ENCODE assay signal across 21 cellular contexts in the genomic region with DNA sequence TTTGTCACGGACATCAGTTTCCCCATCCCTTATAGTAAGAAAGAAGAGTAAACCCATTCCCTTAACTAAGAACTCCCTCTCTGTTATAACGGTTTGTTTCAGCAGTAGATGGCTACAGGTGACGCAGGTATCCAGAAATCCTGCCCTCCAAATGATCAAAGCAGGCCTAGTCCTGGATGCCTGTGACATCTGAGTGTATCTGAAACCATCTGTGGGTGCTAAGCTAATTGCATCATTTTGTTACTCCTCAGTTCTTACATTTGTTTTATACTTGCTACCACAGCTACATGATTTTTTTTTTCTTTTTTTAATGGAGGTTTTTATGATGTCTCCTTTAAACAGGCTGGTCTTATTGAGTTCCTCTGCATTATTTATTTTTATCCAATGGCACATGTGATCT. TPM values are rescaled to one million over a fixed set of nuclear protein-coding genes. Genes with fewer than 3 reads are reported as not detected.
DNase-seq lines count a peak whose midpoint lies in the region; ATAC-seq and TF ChIP-seq lines count a peak whose summit lies in the region.
"Had no signal": no experiment of that assay in that cellular context is flagged by ENCODE, and none has a peak within 500 bp of the region (broad histone marks: within the 10 kb centered on the region; RNA-seq: fewer than 3 reads in every experiment).

No MANE protein-coding gene starts in this region.

- peaks cover 20% of the 10 kb centered on the region for H3K36me3 Mint-ChIP-seq in activated CD8-positive, alpha-beta T cell treated with anti-CD3 and anti-CD28 coated beads for 36 hours (ENCODE audit: low read depth)
- H3K36me3 Mint-ChIP-seq in naive thymus-derived CD8-positive, alpha-beta T cell, result peaks cover 0 to 36% (median 2%) of the 10 kb centered on the region in 3 donors
- H3K36me3 Mint-ChIP-seq: stimulated activated naive B cell treated with anti-CD40 and anti-IgM and Interleukin-4, amounts not matched to agents 10 μg/mL and 1 μg/mL and 100 μg/mL, for 72 hours; WTC11 had no signal

- H3K4me3 Mint-ChIP-seq in activated CD8-positive, alpha-beta T cell treated with anti-CD3 and anti-CD28 coated beads for 36 hours, result no peak overlapping the region
- H3K4me3 Mint-ChIP-seq in naive thymus-derived CD8-positive, alpha-beta T cell, result peak overlapping the region in 3 of 10 donors; percentile 12 to 55 (median 53)
- H3K4me3 Mint-ChIP-seq: neural crest cell; stimulated activated naive B cell treated with anti-CD40 and anti-IgM and Interleukin-4, amounts not matched to agents 10 μg/mL and 1 μg/mL and 100 μg/mL, for 72 hours; WTC11 had no signal

- peak overlapping the region; percentile 84 for H3K27ac Mint-ChIP-seq in activated CD8-positive, alpha-beta T cell treated with anti-CD3 and anti-CD28 coated beads for 36 hours
- H3K27ac Mint-ChIP-seq in naive thymus-derived CD8-positive, alpha-beta T cell, result peak overlapping the region in 9 of 10 donors; percentile 12 to 87 (median 68)
- H3K27ac Mint-ChIP-seq: stimulated activated naive B cell treated with anti-CD40 and anti-IgM and Interleukin-4, amounts not matched to agents 10 μg/mL and 1 μg/mL and 100 μg/mL, for 72 hours; WTC11 had no signal

- H3K9me3 ChIP-seq in right cardiac atrium (ENCODE audit: control insufficient read depth, low read length), result no peaks in the 10 kb centered on the region
- H3K9me3 ChIP-seq: HAP-1, MG63 had no signal

- H3K27me3 ChIP-seq in right cardiac atrium (ENCODE audit: control insufficient read depth, insufficient read depth), result no peaks in the 10 kb centered on the region
- H3K27me3 ChIP-seq: MG63 had no signal

- peaks cover 17% of the 10 kb centered on the region for H3K4me1 ChIP-seq in right cardiac atrium (ENCODE audit: control insufficient read depth, insufficient read depth, low read length)

- TF ChIP-seq CTCF in activated CD8-positive, alpha-beta T cell treated with anti-CD3 and anti-CD28 coated beads for 36 hours (IDR thresholded peaks at IDR 0.05), result no peak

- H3K4me1 Mint-ChIP-seq in activated CD8-positive, alpha-beta T cell treated with anti-CD3 and anti-CD28 coated beads for 36 hours (ENCODE audit: low read depth), result peaks cover 79% of the 10 kb centered on the region
- H3K4me1 Mint-ChIP-seq in naive thymus-derived CD8-positive, alpha-beta T cell, result peaks cover 47 to 87% (median 82%) of the 10 kb centered on the region in 4 donors

- H3K27ac ChIP-seq in right cardiac atrium (ENCODE audit: low read length), result peak overlapping the region; percentile 23
- H3K27ac ChIP-seq: SK-N-MC, skin epidermis had no signal

- ATAC-seq in right cardiac atrium, result no peak
- peak; percentile 50 for ATAC-seq in activated CD8-positive, alpha-beta T cell treated with anti-CD3 and anti-CD28 coated beads for 36 hours
- no peak for ATAC-seq in naive thymus-derived CD8-positive, alpha-beta T cell
- ATAC-seq in GM18909 (IDR thresholded peaks at IDR 0.05; ENCODE audit: poor library complexity, unreplicated experiment), result no peak
- no peak for ATAC-seq in HG03095 (IDR thresholded peaks at IDR 0.05; ENCODE audit: unreplicated experiment)
- ATAC-seq: stimulated activated naive B cell treated with anti-CD40 and anti-IgM and Interleukin-4, amounts not matched to agents 10 μg/mL and 1 μg/mL and 100 μg/mL, for 72 hours; WTC11 had no signal

- no peak overlapping the region for H3K4me3 ChIP-seq in right cardiac atrium (ENCODE audit: low read length)
- H3K4me3 ChIP-seq: HAP-1, MG63, SK-N-MC, skin epidermis had no signal

- intact Hi-C loops in right cardiac atrium (cut with DNase I), result no loop called here
- intact Hi-C loops in cardiac septum (cut with DNase I), result no loop called here
- intact Hi-C loops in activated CD8-positive, alpha-beta T cell treated with anti-CD3 and anti-CD28 coated beads for 36 hours (cut with micrococcal nuclease), result no loop called here

- DNase-seq in right cardiac atrium (no peak), cardiac septum (ENCODE audit: low spot score) (no peak), NCI-H345 (lab: John Stamatoyannopoulos, UW) (no peak)
- DNase-seq in activated CD8-positive, alpha-beta T cell treated with anti-CD3 and anti-CD28 coated beads for 36 hours, result no peak
- no peak for DNase-seq in naive thymus-derived CD8-positive, alpha-beta T cell
- DNase-seq: dermis blood vessel endothelial cell; GF-D8; MG63; midbrain; NCI-H1417 treated with DMSO at 0.1 percent for 48 hours; NCI-H2171; NCI-H524 treated with DMSO at 0.1 percent for 48 hours; stimulated activated CD4-positive, alpha-beta T cell treated with anti-CD3 and anti-CD28 coated beads, Interleukin-2, amount 100 ng/mL, for 24 hours; stimulated activated naive B cell treated with anti-CD40 and anti-IgM and Interleukin-4, amounts not matched to agents 10 μg/mL and 1 μg/mL and 100 μg/mL, for 72 hours had no signal

- H3K27me3 Mint-ChIP-seq in activated CD8-positive, alpha-beta T cell treated with anti-CD3 and anti-CD28 coated beads for 36 hours, result no peaks in the 10 kb centered on the region
- H3K27me3 Mint-ChIP-seq in naive thymus-derived CD8-positive, alpha-beta T cell, result no peaks in the 10 kb centered on the region

- H3K9me3 Mint-ChIP-seq in activated CD8-positive, alpha-beta T cell treated with anti-CD3 and anti-CD28 coated beads for 36 hours, result no peaks in the 10 kb centered on the region
- no peaks in the 10 kb centered on the region for H3K9me3 Mint-ChIP-seq in naive thymus-derived CD8-positive, alpha-beta T cell
- H3K9me3 Mint-ChIP-seq: stimulated activated naive B cell treated with anti-CD40 and anti-IgM and Interleukin-4, amounts not matched to agents 10 μg/mL and 1 μg/mL and 100 μg/mL, for 72 hours; WTC11 had no signal

- CTCF ChIA-PET in activated CD8-positive, alpha-beta T cell treated with anti-CD3 and anti-CD28 coated beads for 36 hours (lab: Charles Lee), result interaction anchor here (1.6 to 16.2 kb wide), 2 partner anchors 11 to 23 kb away, joined by 4 to 187 read pairs; no protein-coding TSS in a partner anchor

- POLR2A ChIA-PET in activated CD8-positive, alpha-beta T cell treated with anti-CD3 and anti-CD28 coated beads for 36 hours (lab: Charles Lee), result interaction anchor here (1.0 kb wide), 1 partner anchor 26 kb away, joined by 3 read pairs; no protein-coding TSS in a partner anchor
- POLR2A ChIA-PET in naive thymus-derived CD8-positive, alpha-beta T cell (lab: Charles Lee), result interaction anchor here (0.6 to 2.5 kb wide), 3 partner anchors 8 to 56 kb away, joined by 3 to 10 read pairs (median 4); no protein-coding TSS in a partner anchor

- WGBS in right cardiac atrium, result 97% methylated on average over 3 of the region's 3 CpGs

RNA-seq across cellular contexts. Expression of a gene that starts 55.1 kb away (rescaled TPM):
- total RNA-seq in right cardiac atrium (10 to 100 TPM; 45.6 to 57.5 (median 53.4) TPM), cardiac septum (124 TPM)
- 13.8 TPM for polyA plus RNA-seq in right cardiac atrium
- 100 to 1,000 TPM; 114 to 115 TPM for total RNA-seq in activated CD8-positive, alpha-beta T cell treated with anti-CD3 and anti-CD28 coated beads for 36 hours
- total RNA-seq in naive thymus-derived CD8-positive, alpha-beta T cell, result 100 to 1,000 TPM; 216 to 222 TPM
- 100 to 1,000 TPM in 1 of 3 donors, 10 to 100 TPM in 2; 59.8 to 106 (median 97.3) TPM for polyA plus RNA-seq in naive thymus-derived CD8-positive, alpha-beta T cell
